ENCODE assay signal across 13 cellular contexts in the genomic region with DNA sequence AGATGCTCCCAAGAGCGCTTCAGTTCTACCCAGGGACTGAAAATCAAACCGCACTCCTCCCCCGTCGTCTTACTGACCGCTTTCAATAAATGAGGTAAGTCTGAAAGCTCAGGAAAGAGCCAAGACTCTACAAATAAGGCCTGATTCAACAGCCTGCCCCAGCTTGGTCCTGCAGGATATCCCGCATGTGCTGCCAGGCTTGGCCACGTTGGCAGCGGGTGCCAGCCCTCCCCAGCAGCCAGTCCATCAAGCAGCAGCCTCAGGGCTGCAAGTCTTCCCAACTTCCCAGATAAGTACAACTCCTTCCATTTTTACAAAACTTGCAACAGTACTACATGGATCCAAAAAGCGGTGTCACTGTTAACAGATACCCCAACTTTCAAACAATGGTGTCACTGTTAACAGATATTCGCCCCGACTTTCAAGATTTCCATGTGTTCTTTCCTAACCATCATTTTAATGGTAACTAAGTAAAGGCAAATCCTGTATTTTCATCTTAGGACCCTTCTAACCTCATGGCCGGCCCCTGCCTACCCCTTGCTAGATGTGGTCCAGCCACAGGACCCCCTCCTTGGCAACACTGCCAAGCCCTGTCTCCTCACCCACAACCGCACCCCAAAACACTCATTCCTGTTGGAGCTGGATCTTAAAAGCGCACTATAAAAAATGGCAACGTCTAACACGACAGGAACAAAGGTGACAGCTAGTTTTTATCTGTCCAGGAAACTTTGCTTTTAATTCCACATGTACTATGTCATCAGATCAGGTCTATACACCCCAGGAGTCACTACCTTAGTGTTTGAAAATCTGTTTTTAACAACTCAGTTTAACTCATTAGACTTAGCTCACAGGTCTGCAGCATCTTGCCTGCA. TPM values are rescaled to one million over a fixed set of nuclear protein-coding genes. Genes with fewer than 3 reads are reported as not detected.
DNase-seq lines count a peak whose midpoint lies in the region; ATAC-seq, FAIRE-seq and TF ChIP-seq lines count a peak whose summit lies in the region.
"Had no signal": no experiment of that assay in that cellular context is flagged by ENCODE, and none has a peak within 500 bp of the region (broad histone marks: within the 10 kb centered on the region; RNA-seq: fewer than 3 reads in every experiment).

No MANE protein-coding gene starts in this region.

- H3K27me3 Mint-ChIP-seq in activated CD8-positive, alpha-beta T cell treated with anti-CD3 and anti-CD28 coated beads, Interleukin-2, amount 10 ng/mL, durations not matched to agents 7 days and 5 days (ENCODE audit: low read depth), result no peaks in the 10 kb centered on the region
- H3K27me3 Mint-ChIP-seq in activated CD8-positive, alpha-beta T cell treated with anti-CD3 and anti-CD28 coated beads for 36 hours, result no peaks in the 10 kb centered on the region
- H3K27me3 Mint-ChIP-seq in endodermal cell (ENCODE audit: insufficient read depth), result no peaks in the 10 kb centered on the region

- H3K36me3 Mint-ChIP-seq in activated CD8-positive, alpha-beta T cell treated with anti-CD3 and anti-CD28 coated beads, Interleukin-2, amount 10 ng/mL, durations not matched to agents 7 days and 5 days (ENCODE audit: low read depth), result peaks cover 68% of the 10 kb centered on the region
- peaks cover 40% of the 10 kb centered on the region for H3K36me3 Mint-ChIP-seq in activated CD8-positive, alpha-beta T cell treated with anti-CD3 and anti-CD28 coated beads for 36 hours (ENCODE audit: low read depth)
- H3K36me3 Mint-ChIP-seq in endodermal cell (ENCODE audit: low read depth), result peaks cover 45% of the 10 kb centered on the region

- H3K27ac Mint-ChIP-seq in activated CD8-positive, alpha-beta T cell treated with anti-CD3 and anti-CD28 coated beads, Interleukin-2, amount 10 ng/mL, durations not matched to agents 7 days and 5 days, result peak overlapping the region; percentile 13
- no peak overlapping the region for H3K27ac Mint-ChIP-seq in activated CD8-positive, alpha-beta T cell treated with anti-CD3 and anti-CD28 coated beads for 36 hours
- peak overlapping the region; percentile 54 for H3K27ac Mint-ChIP-seq in endodermal cell

- intact Hi-C loops in activated CD8-positive, alpha-beta T cell treated with anti-CD3 and anti-CD28 coated beads for 36 hours (cut with micrococcal nuclease), result no loop called here
- intact Hi-C loops in A673 (cut with micrococcal nuclease; ENCODE audit: unreplicated experiment), result no loop called here

- POLR2A ChIA-PET in activated CD8-positive, alpha-beta T cell treated with anti-CD3 and anti-CD28 coated beads, Interleukin-2, amount 10 ng/mL, durations not matched to agents 7 days and 5 days (lab: Charles Lee), result interaction anchor here (0.7 to 1.6 kb wide), 4 partner anchors 8 to 26 kb away, joined by 3 to 5 read pairs (median 3); no protein-coding TSS in a partner anchor
- POLR2A ChIA-PET in activated CD8-positive, alpha-beta T cell treated with anti-CD3 and anti-CD28 coated beads for 36 hours (lab: Charles Lee), result interaction anchor here (0.6 to 2.9 kb wide), 10 partner anchors 9 to 371 kb away, joined by 3 to 20 read pairs (median 3); no protein-coding TSS in a partner anchor
- POLR2A ChIA-PET in A673 (lab: Charles Lee; ENCODE audit: low non-redundant PET), result no interaction called here

- H3K36me3 ChIP-seq in endodermal cell (ENCODE audit: control insufficient read depth, insufficient read depth, low read length), result peaks cover 72% of the 10 kb centered on the region
- H3K36me3 ChIP-seq in small intestine (ENCODE audit: control insufficient read depth in 2 of 2, insufficient read depth in 2 of 2, low read length in 2 of 2), result peaks cover 17 to 18% of the 10 kb centered on the region in 2 donors
- peaks cover 64% of the 10 kb centered on the region for H3K36me3 ChIP-seq in A673 (ENCODE audit: insufficient read depth, low read length, poor library complexity, severe bottlenecking)

- DNase-seq in activated CD8-positive, alpha-beta T cell treated with anti-CD3 and anti-CD28 coated beads, Interleukin-2, amount 10 ng/mL, durations not matched to agents 7 days and 5 days, result no peak
- no peak for DNase-seq in activated CD8-positive, alpha-beta T cell treated with anti-CD3 and anti-CD28 coated beads for 36 hours
- no peak for DNase-seq in endodermal cell
- DNase-seq in small intestine, result peak; percentile 83
- DNase-seq in NCI-H1436 treated with DMSO at 0.1 percent for 48 hours (lab: John Stamatoyannopoulos, UW), result no peak
- no peak for DNase-seq in NCI-H2196 (lab: John Stamatoyannopoulos, UW; ENCODE audit: unreplicated experiment)
- DNase-seq in A673 (ENCODE audit: low spot score), result no peak
- DNase-seq: KBM-7, NCI-H774 had no signal

- CTCF ChIA-PET in activated CD8-positive, alpha-beta T cell treated with anti-CD3 and anti-CD28 coated beads, Interleukin-2, amount 10 ng/mL, durations not matched to agents 7 days and 5 days (lab: Charles Lee), result interaction anchor here (0.9 to 8.1 kb wide), 9 partner anchors 8 to 111 kb away, joined by 3 to 182 read pairs (median 4); no protein-coding TSS in a partner anchor
- CTCF ChIA-PET in activated CD8-positive, alpha-beta T cell treated with anti-CD3 and anti-CD28 coated beads for 36 hours (lab: Charles Lee), result interaction anchor here (1.1 to 7.4 kb wide), 5 partner anchors 10 to 117 kb away, joined by 3 to 113 read pairs (median 4); no protein-coding TSS in a partner anchor
- CTCF ChIA-PET in A673 (lab: Charles Lee), result no interaction called here

- H3K9me3 Mint-ChIP-seq in activated CD8-positive, alpha-beta T cell treated with anti-CD3 and anti-CD28 coated beads, Interleukin-2, amount 10 ng/mL, durations not matched to agents 7 days and 5 days (ENCODE audit: insufficient read depth), result no peaks in the 10 kb centered on the region
- H3K9me3 Mint-ChIP-seq in activated CD8-positive, alpha-beta T cell treated with anti-CD3 and anti-CD28 coated beads for 36 hours, result no peaks in the 10 kb centered on the region
- H3K9me3 Mint-ChIP-seq in endodermal cell, result no peaks in the 10 kb centered on the region

- no peak overlapping the region for H3K27ac ChIP-seq in endodermal cell (ENCODE audit: low read depth, low read length)
- peak overlapping the region; percentile 33 to 68 for H3K27ac ChIP-seq in small intestine (ENCODE audit: low read depth in 1 of 2, low read length in 1 of 2)
- H3K27ac ChIP-seq in A673 (ENCODE audit: low read depth, low read length, poor library complexity, severe bottlenecking), result no peak overlapping the region

- H3K27me3 ChIP-seq in endodermal cell (ENCODE audit: control insufficient read depth, insufficient read depth, low read length, poor library complexity, severe bottlenecking), result no peaks in the 10 kb centered on the region
- no peaks in the 10 kb centered on the region for H3K27me3 ChIP-seq in small intestine (ENCODE audit: control insufficient read depth in 2 of 2, insufficient read depth in 2 of 2, low read length in 2 of 2)
- no peaks in the 10 kb centered on the region for H3K27me3 ChIP-seq in A673 (replicated peaks; ENCODE audit: insufficient read depth, low read depth, low read length, poor library complexity)
- H3K27me3 ChIP-seq: ascending aorta had no signal

- ATAC-seq in activated CD8-positive, alpha-beta T cell treated with anti-CD3 and anti-CD28 coated beads, Interleukin-2, amount 10 ng/mL, durations not matched to agents 7 days and 5 days, result no peak
- ATAC-seq in activated CD8-positive, alpha-beta T cell treated with anti-CD3 and anti-CD28 coated beads for 36 hours, result no peak
- ATAC-seq: Right ventricle myocardium inferior had no signal

- H3K4me1 ChIP-seq in endodermal cell (ENCODE audit: control insufficient read depth, insufficient read depth, low read length), result peaks cover 23% of the 10 kb centered on the region
- peaks cover 3 to 4% of the 10 kb centered on the region in 2 donors for H3K4me1 ChIP-seq in small intestine (ENCODE audit: control insufficient read depth in 2 of 2, insufficient read depth in 1 of 2, low read depth in 1 of 2, low read length in 1 of 2)
- peaks cover 16% of the 10 kb centered on the region for H3K4me1 ChIP-seq in A673 (ENCODE audit: insufficient read depth, low read length, poor library complexity, severe bottlenecking)

- H3K4me3 ChIP-seq in endodermal cell (ENCODE audit: low read length) (peak overlapping the region; percentile 50), small intestine (ENCODE audit: low read depth in 1 of 2, low read length in 2 of 2) (no peak overlapping the region), A673 (ENCODE audit: low read depth, low read length, poor library complexity, severe bottlenecking) (no peak overlapping the region)
- H3K4me3 ChIP-seq: ascending aorta had no signal

- H3K4me1 Mint-ChIP-seq in activated CD8-positive, alpha-beta T cell treated with anti-CD3 and anti-CD28 coated beads, Interleukin-2, amount 10 ng/mL, durations not matched to agents 7 days and 5 days (ENCODE audit: low read depth), result peaks cover 54% of the 10 kb centered on the region
- H3K4me1 Mint-ChIP-seq in activated CD8-positive, alpha-beta T cell treated with anti-CD3 and anti-CD28 coated beads for 36 hours (ENCODE audit: low read depth), result peaks cover 33% of the 10 kb centered on the region
- peaks cover 36% of the 10 kb centered on the region for H3K4me1 Mint-ChIP-seq in endodermal cell

- no peak overlapping the region for H3K4me3 Mint-ChIP-seq in activated CD8-positive, alpha-beta T cell treated with anti-CD3 and anti-CD28 coated beads, Interleukin-2, amount 10 ng/mL, durations not matched to agents 7 days and 5 days
- H3K4me3 Mint-ChIP-seq in activated CD8-positive, alpha-beta T cell treated with anti-CD3 and anti-CD28 coated beads for 36 hours, result no peak overlapping the region
- no peak overlapping the region for H3K4me3 Mint-ChIP-seq in endodermal cell

- FAIRE-seq in small intestine (lab: Jason Lieb, UNC), result no peak
- FAIRE-seq: TTC549 had no signal

- 92 to 96% methylated on average over 16 of the region's 16 CpGs for WGBS in endodermal cell (ENCODE audit: insufficient coverage in 1 of 2, insufficient read length in 1 of 2), 2 experiments
- WGBS in small intestine, 3 donors, result 64 to 81% (median 80%) methylated on average over 16 of the region's 16 CpGs

- H3K9me3 ChIP-seq in endodermal cell (ENCODE audit: control insufficient read depth, low read length) (no peaks in the 10 kb centered on the region), small intestine (ENCODE audit: control insufficient read depth, low read depth) (no peaks in the 10 kb centered on the region), A673 (ENCODE audit: low read depth, low read length, poor library complexity, severe bottlenecking) (no peaks in the 10 kb centered on the region)
- H3K9me3 ChIP-seq: ascending aorta had no signal

- BruUV-seq in A673 (replicated peaks; lab: Mats Ljungman, UMichigan), result no TSS peak

- H3K9ac ChIP-seq in endodermal cell (ENCODE audit: extremely low read depth, low read length, poor library complexity, severe bottlenecking), result no peak overlapping the region

- TF ChIP-seq CTCF in activated CD8-positive, alpha-beta T cell treated with anti-CD3 and anti-CD28 coated beads for 36 hours (IDR thresholded peaks at IDR 0.05), result no peak
- no peak for TF ChIP-seq CTCF in endodermal cell (conservative IDR thresholded peaks at IDR 0.05)
- TF ChIP-seq CTCF in A673 (conservative IDR thresholded peaks at IDR 0.05; ENCODE audit: low read depth, low read length), result no peak

RNA-seq across cellular contexts. Expression of a gene that starts 28.0 kb away (rescaled TPM):
- total RNA-seq in activated CD8-positive, alpha-beta T cell treated with anti-CD3 and anti-CD28 coated beads, Interleukin-2, amount 10 ng/mL, durations not matched to agents 7 days and 5 days, result 10 to 100 TPM; 69.6 to 74.0 TPM
- 10 to 100 TPM; 45.9 to 47.4 TPM for total RNA-seq in activated CD8-positive, alpha-beta T cell treated with anti-CD3 and anti-CD28 coated beads for 36 hours
- 23.0 TPM for polyA plus RNA-seq in PFSK-1 (2012; ENCODE audit: insufficient read length, low read depth)
- total RNA-seq in endodermal cell (10 to 100 TPM; 53.5 to 68.3 TPM), A673 (2021) (61.7 and 64.4 TPM in 2 replicates)
- 47.8 TPM for polyA plus RNA-seq in endodermal cell (2013, experiment 1 of 2)
- 43.0 TPM for polyA plus RNA-seq in endodermal cell (2013, experiment 2 of 2)
- polyA plus RNA-seq in small intestine, result 10 to 100 TPM; 11.6 to 19.2 (median 12.3) TPM

RNA-seq across cellular contexts. Expression of a gene that starts 36.7 kb away (rescaled TPM):
- total RNA-seq in activated CD8-positive, alpha-beta T cell treated with anti-CD3 and anti-CD28 coated beads, Interleukin-2, amount 10 ng/mL, durations not matched to agents 7 days and 5 days, result 1 to 10 TPM; 7.9 to 9.6 TPM
- 1 to 10 TPM; 7.5 to 7.6 TPM for total RNA-seq in activated CD8-positive, alpha-beta T cell treated with anti-CD3 and anti-CD28 coated beads for 36 hours
- 25.6 TPM for polyA plus RNA-seq in PFSK-1 (2012; ENCODE audit: insufficient read length, low read depth)
- total RNA-seq in endodermal cell (10 to 100 TPM; 15.8 to 17.4 TPM), A673 (2021) (13.9 and 16.1 TPM in 2 replicates)
- polyA plus RNA-seq in endodermal cell (2013, experiment 1 of 2), result 21.1 TPM
- 22.4 TPM for polyA plus RNA-seq in endodermal cell (2013, experiment 2 of 2)
- polyA plus RNA-seq in small intestine, result 1 to 10 TPM; 4.5 to 5.7 (median 4.7) TPM

RNA-seq across cellular contexts. Expression of a gene that starts 39.6 kb away (rescaled TPM):
- 10 to 100 TPM; 37.3 to 39.7 TPM for total RNA-seq in activated CD8-positive, alpha-beta T cell treated with anti-CD3 and anti-CD28 coated beads, Interleukin-2, amount 10 ng/mL, durations not matched to agents 7 days and 5 days
- 10 to 100 TPM; 39.2 to 42.2 TPM for total RNA-seq in activated CD8-positive, alpha-beta T cell treated with anti-CD3 and anti-CD28 coated beads for 36 hours
- polyA plus RNA-seq in PFSK-1 (2012; ENCODE audit: insufficient read length, low read depth), result 23.2 TPM
- total RNA-seq in endodermal cell (10 to 100 TPM; 51.5 to 52.1 TPM), A673 (2021) (40.2 and 42.0 TPM in 2 replicates)
- 47.3 TPM for polyA plus RNA-seq in endodermal cell (2013, experiment 1 of 2)
- polyA plus RNA-seq in endodermal cell (2013, experiment 2 of 2), result 41.8 TPM
- 10 to 100 TPM; 14.3 to 17.6 (median 16.5) TPM for polyA plus RNA-seq in small intestine

RNA-seq across cellular contexts. Expression of a gene that starts 54.2 kb away (rescaled TPM):
- 10 to 100 TPM; 57.8 to 69.7 TPM for total RNA-seq in activated CD8-positive, alpha-beta T cell treated with anti-CD3 and anti-CD28 coated beads, Interleukin-2, amount 10 ng/mL, durations not matched to agents 7 days and 5 days
- total RNA-seq in activated CD8-positive, alpha-beta T cell treated with anti-CD3 and anti-CD28 coated beads for 36 hours, result 10 to 100 TPM; 78.5 to 78.7 TPM
- polyA plus RNA-seq in PFSK-1 (2012; ENCODE audit: insufficient read length, low read depth), result not detected
- total RNA-seq in endodermal cell (10 to 100 TPM in 1 of 2 donors, 1 to 10 TPM in 1; 8.9 to 10.2 TPM), A673 (2021) (0.17 TPM in 1 of 2 replicates, not detected in the other)
- 3.2 TPM for polyA plus RNA-seq in endodermal cell (2013, experiment 1 of 2)
- 3.4 TPM for polyA plus RNA-seq in endodermal cell (2013, experiment 2 of 2)
- 1 to 10 TPM in 2 of 3 donors, under 1 TPM in 1; 0.22 to 2.0 (median 1.6) TPM for polyA plus RNA-seq in small intestine

Comparison
In these comparisons a context has a peak if more than half of its experiments do, and no peak if none do; other contexts are left out.
1. H3K27ac ChIP-seq: peak in small intestine (2 of 2); none in endodermal cell (single experiment) and A673 (single experiment).